1 cellular context compared by ENCODE assay signal in genomic region chr2:233563663-233564430, GRCh38.
A peak's percentile ranks its signal among the peaks of the same experiment; 100 is the strongest.
TF ChIP-seq lines count a peak whose summit lies in the region.

No MANE protein-coding gene starts in this region.

TF ChIP-seq in K562, 482 proteins besides CTCF, POLR2A, EP300 and RAD21:
- no peak for TF ChIP-seq COPS2 (conservative IDR thresholded peaks at IDR 0.05)
- 0 out of 2 replicates have a peak, but pooled peaks have one; percentile 55 for TF ChIP-seq JUND (IDR thresholded peaks at IDR 0.05; ENCODE audit: borderline replicate concordance, low read depth, low read length)
- TF ChIP-seq JUND (tag; IDR thresholded peaks at IDR 0.05; ENCODE audit: borderline replicate concordance, low read depth, low read length), result 0 out of 3 replicates have a peak, but pooled peaks have one; percentile 34
- TF ChIP-seq CXXC5 (CRISPR knock-in tag; IDR thresholded peaks at IDR 0.05), result no peak
- no peak for TF ChIP-seq DMBX1 (CRISPR knock-in tag; IDR thresholded peaks at IDR 0.05; ENCODE audit: borderline replicate concordance)
- no peak for TF ChIP-seq PTBP1 (IDR thresholded peaks at IDR 0.05; ENCODE audit: low read depth, low read length)
- TF ChIP-seq ARID1B (IDR thresholded peaks at IDR 0.05), result peak; percentile 38; the same call in 1 of the 2 replicates
- peak; percentile 86 for TF ChIP-seq PRDM10 (IDR thresholded peaks at IDR 0.05; ENCODE audit: partially characterized antibody)
- no peak for TF ChIP-seq BRCA1 (IDR thresholded peaks at IDR 0.05)
- no peak for TF ChIP-seq BRCA1 (CRISPR knock-in tag; IDR thresholded peaks at IDR 0.05)
- no peak for TF ChIP-seq BCOR (IDR thresholded peaks at IDR 0.05)
- TF ChIP-seq RCOR1 (IDR thresholded peaks at IDR 0.05; ENCODE audit: borderline replicate concordance in 1 of 2, low read depth in 2 of 2, low read length in 2 of 2), result 0 out of 4 replicates have a peak, but pooled peaks of 1 of the 2 experiments have one; percentile 9
- no peak for TF ChIP-seq ATF7 (IDR thresholded peaks at IDR 0.05)
- TF ChIP-seq HES1 (IDR thresholded peaks at IDR 0.05; ENCODE audit: low read depth), result peak; percentile 61; the same call in 1 of the 2 replicates
- peak; percentile 8; the same call in 1 of the 2 replicates for TF ChIP-seq SPI1 (IDR thresholded peaks at IDR 0.05; ENCODE audit: borderline replicate concordance, low read depth, low read length)
- TF ChIP-seq CBFA2T3 (IDR thresholded peaks at IDR 0.05), result peak; percentile 33
- TF ChIP-seq MEIS2 (IDR thresholded peaks at IDR 0.05; ENCODE audit: partially characterized antibody), result peak; percentile 9
- TF ChIP-seq FOSL1 (tag; conservative IDR thresholded peaks at IDR 0.05), result peak; percentile 65
- TF ChIP-seq TCF3 (CRISPR knock-in tag; IDR thresholded peaks at IDR 0.05), result peak; percentile 49
- no peak for TF ChIP-seq ARID3B (CRISPR knock-in tag; IDR thresholded peaks at IDR 0.05; ENCODE audit: borderline replicate concordance)
- no peak for TF ChIP-seq ZNF41 (CRISPR knock-in tag; conservative IDR thresholded peaks at IDR 0.05)
- no peak for TF ChIP-seq ZNF146 (CRISPR knock-in tag; IDR thresholded peaks at IDR 0.05; ENCODE audit: unreplicated experiment)
- no peak for TF ChIP-seq ZNF24 (IDR thresholded peaks at IDR 0.05)
